Comparison of ENCODE assay signal across 18 cellular contexts in the genomic region with DNA sequence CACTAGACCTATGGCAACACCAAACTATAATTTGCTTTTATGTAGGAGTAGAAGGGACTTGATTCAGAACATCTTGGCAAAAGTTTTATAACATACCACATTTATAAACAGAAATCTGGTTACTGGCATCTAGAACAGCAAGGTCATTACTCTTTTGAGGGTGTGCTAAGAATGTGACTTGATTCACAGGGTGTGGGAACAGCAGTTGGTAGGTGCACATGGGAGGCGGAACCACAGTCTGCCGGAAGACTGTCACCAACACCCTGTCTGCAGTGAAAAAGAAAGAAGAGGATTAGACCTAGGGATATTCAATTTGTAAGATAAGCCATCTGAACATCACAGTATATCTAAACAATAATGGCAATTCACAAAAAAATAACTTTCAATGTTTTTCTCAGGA. TPM values are rescaled to one million over a fixed set of nuclear protein-coding genes. Genes with fewer than 3 reads are reported as not detected.
"Had no signal": no experiment of that assay in that cellular context is flagged by ENCODE, and none has a peak within 500 bp of the region (broad histone marks: within the 10 kb centered on the region; RNA-seq: fewer than 3 reads in every experiment).

No MANE protein-coding gene starts in this region.

- H3K27ac Mint-ChIP-seq: activated naive CD8-positive, alpha-beta T cell treated with anti-CD3 and anti-CD28 coated beads, Interleukin-2, amount 10 ng/mL, durations not matched to agents 7 days and 5 days; mesothelial cell of epicardium had no signal

- DNase-seq: activated CD4-positive, alpha-beta T cell treated with anti-CD3 and anti-CD28 coated beads, Interleukin-2, amount 50 U/mL, for 48 hours; activated gamma-delta T cell treated with Interleukin-2 at 50 U/mL for 16 hours; activated naive CD8-positive, alpha-beta T cell treated with anti-CD3 and anti-CD28 coated beads, Interleukin-2, amount 10 ng/mL, durations not matched to agents 7 days and 5 days; brain microvascular endothelial cell; cerebellar nuclear complex; effector CD8-positive, alpha-beta T cell; head of caudate nucleus; lower lobe of right lung; retina; stimulated activated CD4-positive, alpha-beta T cell treated with anti-CD3 and anti-CD28 coated beads, Interleukin-4, amount 100 ng/mL, for 1 hour; stimulated activated naive CD4-positive, alpha-beta T cell; SW 1271; transverse colon had no signal

- H3K4me1 ChIP-seq: lower lobe of right lung, transverse colon had no signal

- H3K9me3 Mint-ChIP-seq: activated naive CD8-positive, alpha-beta T cell treated with anti-CD3 and anti-CD28 coated beads, Interleukin-2, amount 10 ng/mL, durations not matched to agents 7 days and 5 days; mesothelial cell of epicardium had no signal

- H3K4me3 Mint-ChIP-seq: activated naive CD8-positive, alpha-beta T cell treated with anti-CD3 and anti-CD28 coated beads, Interleukin-2, amount 10 ng/mL, durations not matched to agents 7 days and 5 days; mesothelial cell of epicardium had no signal

- H3K27me3 ChIP-seq: brain microvascular endothelial cell, transverse colon had no signal

- ATAC-seq: lower lobe of right lung had no signal

- H3K27me3 Mint-ChIP-seq: activated naive CD8-positive, alpha-beta T cell treated with anti-CD3 and anti-CD28 coated beads, Interleukin-2, amount 10 ng/mL, durations not matched to agents 7 days and 5 days had no signal

- H3K9me3 ChIP-seq: lower lobe of right lung, transverse colon had no signal

- H3K27ac ChIP-seq: brain microvascular endothelial cell, lower lobe of right lung, transverse colon had no signal

- H3K4me3 ChIP-seq: lower lobe of right lung, transverse colon had no signal

- H3K4me1 Mint-ChIP-seq: mesothelial cell of epicardium had no signal

RNA-seq across cellular contexts. Expression of gene ACTL7A, which starts 48.8 kb away (rescaled TPM):
- total RNA-seq: activated naive CD8-positive, alpha-beta T cell treated with anti-CD3 and anti-CD28 coated beads, Interleukin-2, amount 10 ng/mL, durations not matched to agents 7 days and 5 days; fibroblast of lung; frontal cortex; lower lobe of right lung; mesothelial cell of epicardium; SK-MEL-5; skeletal muscle tissue; transverse colon had no signal
- polyA plus RNA-seq: fibroblast of lung had no signal

RNA-seq across cellular contexts. Expression of gene ACTL7B, which starts 55.1 kb away (rescaled TPM):
- total RNA-seq: activated naive CD8-positive, alpha-beta T cell treated with anti-CD3 and anti-CD28 coated beads, Interleukin-2, amount 10 ng/mL, durations not matched to agents 7 days and 5 days; fibroblast of lung; frontal cortex; lower lobe of right lung; mesothelial cell of epicardium; SK-MEL-5; skeletal muscle tissue; transverse colon had no signal
- polyA plus RNA-seq: fibroblast of lung had no signal
